In the genomic region with DNA sequence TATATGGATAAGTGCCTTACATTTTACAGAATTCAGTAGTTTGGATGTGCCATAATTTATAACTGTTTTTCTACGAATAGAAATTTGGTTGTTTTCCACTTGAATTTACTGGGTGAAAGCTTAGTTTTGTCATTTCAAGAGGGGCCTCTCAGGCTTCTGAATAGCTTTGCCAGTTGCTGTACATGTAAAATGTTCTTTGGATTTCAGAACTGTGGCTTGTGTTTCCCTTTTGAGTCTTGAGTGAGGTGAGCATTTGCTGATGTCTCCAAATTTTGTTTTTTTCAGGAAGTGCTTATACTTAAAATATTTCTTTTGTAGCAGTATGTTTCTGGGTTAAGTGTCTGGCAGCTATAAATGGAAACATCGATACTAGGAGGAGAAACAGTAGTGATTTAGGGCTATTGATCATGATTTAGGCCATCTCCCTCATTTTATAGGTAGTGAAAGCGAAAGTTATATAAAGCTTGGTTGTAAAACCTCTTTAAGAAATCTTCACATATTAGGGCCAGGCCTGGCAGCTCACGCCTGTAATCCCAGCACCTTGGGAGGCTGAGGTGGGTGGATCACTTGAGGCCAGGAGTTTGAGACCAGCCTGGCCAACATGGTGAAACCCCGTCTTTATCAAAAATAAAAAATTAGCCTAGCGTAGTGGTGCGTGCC, we compare ENCODE assay signal across 10 cellular contexts. TPM values are rescaled to one million over a fixed set of nuclear protein-coding genes. Genes with fewer than 3 reads are reported as not detected.
DNase-seq lines count a peak whose midpoint lies in the region; ATAC-seq and TF ChIP-seq lines count a peak whose summit lies in the region.
"Had no signal": no experiment of that assay in that cellular context is flagged by ENCODE, and none has a peak within 500 bp of the region (broad histone marks: within the 10 kb centered on the region; RNA-seq: fewer than 3 reads in every experiment).

No MANE protein-coding gene starts in this region.

- no peak for TF ChIP-seq POLR2A in breast epithelium (IDR thresholded peaks at IDR 0.05)

- DNase-seq in breast epithelium (ENCODE audit: low spot score in 2 of 2) (no peak), UCSD-AML1 (lab: John Stamatoyannopoulos, UW; ENCODE audit: unreplicated experiment) (no peak), A172 (ENCODE audit: low spot score) (no peak)
- DNase-seq: amygdala, NCI-H2081 had no signal

- ATAC-seq in GM18498 (IDR thresholded peaks at IDR 0.05; ENCODE audit: unreplicated experiment): peak; percentile 52
- ATAC-seq in HG03280 (IDR thresholded peaks at IDR 0.05; ENCODE audit: unreplicated experiment): peak; percentile 55
- ATAC-seq in HG03025 (IDR thresholded peaks at IDR 0.05; ENCODE audit: low FRiP score, unreplicated experiment): no peak
- ATAC-seq in HG02870 (IDR thresholded peaks at IDR 0.05; ENCODE audit: unreplicated experiment): no peak

- no peaks in the 10 kb centered on the region for H3K9me3 ChIP-seq in breast epithelium

- no peaks in the 10 kb centered on the region for H3K36me3 ChIP-seq in breast epithelium

- H3K27ac ChIP-seq in breast epithelium (peak overlapping the region; percentile 87 to 93), skin epidermis (peak overlapping the region in 12 of 21 experiments; percentile 0 to 82 (median 35))

- peaks cover 12 to 17% of the 10 kb centered on the region in 2 donors for H3K4me1 ChIP-seq in breast epithelium

- intact Hi-C loops in breast epithelium (cut with DNase I; ENCODE audit: low total_unique reads): no loop called here

- H3K4me3 ChIP-seq in breast epithelium: no peak overlapping the region
- H3K4me3 ChIP-seq in skin epidermis: no peak overlapping the region

- no peak for TF ChIP-seq CTCF in breast epithelium (IDR thresholded peaks at IDR 0.05)

- H3K27me3 ChIP-seq in breast epithelium: no peaks in the 10 kb centered on the region

RNA-seq across cellular contexts. Expression of a gene that starts 9.2 kb away (rescaled TPM):
- total RNA-seq in breast epithelium: 10 to 100 TPM; 29.0 to 53.7 (median 40.6) TPM
- 10.3 and 10.6 TPM in 2 replicates for total RNA-seq in A172 (2014; rRNA removed; shearing (Covaris generic))

Comparison
In these comparisons a context has a peak if more than half of its experiments do, and no peak if none do; other contexts are left out.
1. ATAC-seq: peak in GM18498 (single experiment) and HG03280 (single experiment); none in HG03025 (single experiment) and HG02870 (single experiment).